Comparison of ENCODE assay signal across 8 cellular contexts in the genomic region with DNA sequence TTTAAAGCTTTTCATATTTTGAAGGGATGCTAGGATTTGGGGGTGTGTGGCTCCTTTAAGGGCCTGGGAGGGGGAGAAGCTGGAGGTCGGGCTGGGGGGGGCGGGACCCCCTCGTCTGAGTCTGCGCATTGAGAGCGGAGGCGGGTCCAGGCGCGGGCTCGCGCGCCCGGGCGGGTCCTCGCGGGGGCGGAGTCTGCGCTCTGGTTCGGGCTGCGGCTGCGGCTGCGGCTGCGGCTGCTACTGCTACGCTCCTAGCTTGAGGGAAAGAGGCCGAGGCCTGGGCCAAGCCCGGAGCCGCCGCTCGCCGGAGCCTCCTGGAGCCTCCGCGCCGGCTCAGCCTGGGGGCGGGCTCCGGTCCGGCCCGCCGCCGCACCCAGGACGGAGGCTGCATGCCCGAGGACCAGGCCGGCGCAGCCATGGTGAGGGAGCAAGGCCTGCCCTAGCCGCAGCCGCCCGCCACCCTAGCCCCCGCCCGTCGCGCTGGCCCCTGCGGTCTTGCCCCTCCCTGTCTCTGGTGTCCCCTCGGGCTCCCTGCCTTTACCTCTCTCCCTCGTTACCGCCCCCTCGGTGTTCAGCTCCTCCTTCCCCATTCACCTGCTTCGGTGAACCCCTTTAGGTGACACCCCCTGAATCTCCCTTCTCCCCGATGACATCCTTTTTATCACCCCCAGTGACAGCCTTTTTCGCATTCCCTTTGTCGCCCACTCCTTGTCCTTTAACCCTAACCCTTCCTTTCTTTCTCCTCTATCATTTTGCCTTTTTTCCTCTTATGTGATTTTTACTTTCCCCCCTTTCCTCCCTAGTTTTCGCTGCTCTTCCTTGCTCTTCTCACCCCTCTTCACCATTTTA. TPM values are rescaled to one million over a fixed set of nuclear protein-coding genes. Genes with fewer than 3 reads are reported as not detected.
A peak's percentile ranks its signal among the peaks of the same experiment; 100 is the strongest.
DNase-seq lines count a peak whose midpoint lies in the region; ATAC-seq, FAIRE-seq and TF ChIP-seq lines count a peak whose summit lies in the region.

Gene ZYG11B (plus strand): TSS at position 189 of the 849 bp plus-strand sequence. CDS start 201 bp downstream, at position 390.

- 0 to 1% (median 0%) methylated on average over 37 to 59 of the region's 59 CpGs for WGBS in small intestine, 3 donors

- ATAC-seq in GM18873 (IDR thresholded peaks at IDR 0.05; ENCODE audit: low FRiP score, unreplicated experiment) (peak; percentile 88), HG03135 (IDR thresholded peaks at IDR 0.05; ENCODE audit: unreplicated experiment) (peak; percentile 88)

- H2AFZ ChIP-seq in ACC112 (ENCODE audit: low read length, unreplicated experiment): peak within 1 kb of the TSS; percentile 99

- H3K79me2 ChIP-seq in ACC112 (ENCODE audit: control insufficient read depth, insufficient read depth, low read length, unreplicated experiment): peaks cover 40% of the 10 kb centered on the region

- peak within 1 kb of the TSS; percentile 77; the same call in 1 of the 2 replicates for H3K9ac ChIP-seq in iPS-20b (ENCODE audit: low read depth, low read length)

- H3K27ac ChIP-seq in ACC112 (ENCODE audit: low read depth, low read length) (no peak within 1 kb of the TSS), VCaP (peak within 1 kb of the TSS; percentile 86), breast epithelium (peak within 1 kb of the TSS; percentile 83 to 91), iPS-20b (ENCODE audit: low read length) (peak within 1 kb of the TSS; percentile 12), small intestine (ENCODE audit: low read depth in 1 of 2, low read length in 1 of 2) (peak within 1 kb of the TSS; percentile 87 to 92)

- TF ChIP-seq POLR2A in breast epithelium (IDR thresholded peaks at IDR 0.05): no peak

- H3K36me3 ChIP-seq in ACC112 (ENCODE audit: insufficient read depth, low read length) (no peaks in the 10 kb centered on the region), breast epithelium (no peaks in the 10 kb centered on the region), iPS-20b (ENCODE audit: insufficient read depth, low read depth, low read length) (no peaks in the 10 kb centered on the region), small intestine (ENCODE audit: control insufficient read depth in 2 of 2, insufficient read depth in 2 of 2, low read length in 2 of 2) (no peaks in the 10 kb centered on the region)

- peaks cover 3% of the 10 kb centered on the region for H3K4me1 ChIP-seq in ACC112 (ENCODE audit: control insufficient read depth, insufficient read depth, low read length, unreplicated experiment)
- peaks cover 0 to 4% of the 10 kb centered on the region in 2 donors for H3K4me1 ChIP-seq in breast epithelium
- no peaks in the 10 kb centered on the region; the same call in 1 of the 2 replicates for H3K4me1 ChIP-seq in iPS-20b (ENCODE audit: insufficient read depth, low read length)
- H3K4me1 ChIP-seq in small intestine (ENCODE audit: control insufficient read depth in 2 of 2, insufficient read depth in 1 of 2, low read depth in 1 of 2, low read length in 1 of 2): peaks cover 0 to 2% of the 10 kb centered on the region in 2 donors

- DNase-seq in NCI-H2196 treated with DMSO at 0.1 percent for 48 hours (lab: John Stamatoyannopoulos, UW; ENCODE audit: unreplicated experiment) (peak; percentile 61), breast epithelium (ENCODE audit: low spot score in 2 of 2) (peak; percentile 78 to 88), small intestine (peak; percentile 80)

- no peak for TF ChIP-seq CTCF in VCaP (conservative IDR thresholded peaks at IDR 0.05)
- TF ChIP-seq CTCF in breast epithelium (IDR thresholded peaks at IDR 0.05): no peak

- FAIRE-seq in small intestine (lab: Jason Lieb, UNC): no peak

- peak within 1 kb of the TSS; percentile 95 for H3K4me3 ChIP-seq in ACC112 (ENCODE audit: low read depth, low read length)
- peak within 1 kb of the TSS; percentile 76 to 90 (median 84) for H3K4me3 ChIP-seq in breast epithelium
- peak within 1 kb of the TSS; percentile 92 for H3K4me3 ChIP-seq in iPS-20b (ENCODE audit: low read length)
- H3K4me3 ChIP-seq in small intestine (ENCODE audit: low read depth in 1 of 2, low read length in 2 of 2): peak within 1 kb of the TSS; percentile 83 to 96

- H3K9me3 ChIP-seq in breast epithelium (no peaks in the 10 kb centered on the region), iPS-20b (ENCODE audit: insufficient read depth, low read depth, low read length) (no peaks in the 10 kb centered on the region), small intestine (ENCODE audit: control insufficient read depth, low read depth) (no peaks in the 10 kb centered on the region)

- intact Hi-C loops in breast epithelium (cut with DNase I; ENCODE audit: low total_unique reads): no loop called here

- H3K27me3 ChIP-seq in ACC112 (ENCODE audit: insufficient read depth, low read length) (no peaks in the 10 kb centered on the region), breast epithelium (no peaks in the 10 kb centered on the region), iPS-20b (ENCODE audit: insufficient read depth, low read length) (no peaks in the 10 kb centered on the region), small intestine (ENCODE audit: control insufficient read depth in 2 of 2, insufficient read depth in 2 of 2, low read length in 2 of 2) (no peaks in the 10 kb centered on the region)

RNA-seq across cellular contexts. Expression of gene ZYG11B, which starts in this region (rescaled TPM):
- total RNA-seq in breast epithelium: 10 to 100 TPM; 38.7 to 47.6 (median 47.4) TPM
- polyA plus RNA-seq in small intestine: 1 to 10 TPM; 3.6 to 6.0 (median 5.1) TPM
